Comparison of ENCODE assay signal across 1 cellular context in the genomic region with DNA sequence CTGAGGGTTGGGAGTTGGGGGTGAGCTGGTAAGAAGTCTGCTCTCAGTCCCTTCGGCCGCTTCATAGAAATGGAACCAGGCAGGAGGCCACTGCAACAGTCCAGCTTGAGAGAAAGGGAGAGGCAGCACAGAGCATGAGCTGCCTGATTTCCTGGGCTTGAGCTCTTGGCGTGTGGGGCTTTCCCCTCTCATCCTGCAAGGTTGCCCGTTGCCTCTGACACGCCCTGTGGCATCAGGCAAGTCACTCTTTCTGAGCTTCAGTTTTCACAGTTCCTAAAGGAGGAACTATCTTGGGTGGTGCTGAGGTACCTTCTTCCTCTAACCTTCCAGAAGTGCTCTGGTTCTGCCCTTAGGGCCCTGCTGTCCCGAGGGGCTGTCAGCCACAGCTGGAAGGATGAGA.
TF ChIP-seq lines count a peak whose summit lies in the region.

No MANE protein-coding gene starts in this region.

TF ChIP-seq in K562, 482 proteins besides CTCF, POLR2A, EP300 and RAD21:
- TF ChIP-seq L3MBTL2 (IDR thresholded peaks at IDR 0.05) (no peak), ZKSCAN3 (CRISPR knock-in tag; IDR thresholded peaks at IDR 0.05) (no peak), NONO (IDR thresholded peaks at IDR 0.05; ENCODE audit: low read depth in 2 of 2, low read length in 1 of 2) (no peak), ID3 (CRISPR knock-in tag; IDR thresholded peaks at IDR 0.05) (no peak), ID3 (tag; IDR thresholded peaks at IDR 0.05) (no peak), RBM14 (IDR thresholded peaks at IDR 0.05; ENCODE audit: borderline replicate concordance, insufficient read depth, low read depth, low read length) (no peak)
- TF ChIP-seq, protein P1, sequence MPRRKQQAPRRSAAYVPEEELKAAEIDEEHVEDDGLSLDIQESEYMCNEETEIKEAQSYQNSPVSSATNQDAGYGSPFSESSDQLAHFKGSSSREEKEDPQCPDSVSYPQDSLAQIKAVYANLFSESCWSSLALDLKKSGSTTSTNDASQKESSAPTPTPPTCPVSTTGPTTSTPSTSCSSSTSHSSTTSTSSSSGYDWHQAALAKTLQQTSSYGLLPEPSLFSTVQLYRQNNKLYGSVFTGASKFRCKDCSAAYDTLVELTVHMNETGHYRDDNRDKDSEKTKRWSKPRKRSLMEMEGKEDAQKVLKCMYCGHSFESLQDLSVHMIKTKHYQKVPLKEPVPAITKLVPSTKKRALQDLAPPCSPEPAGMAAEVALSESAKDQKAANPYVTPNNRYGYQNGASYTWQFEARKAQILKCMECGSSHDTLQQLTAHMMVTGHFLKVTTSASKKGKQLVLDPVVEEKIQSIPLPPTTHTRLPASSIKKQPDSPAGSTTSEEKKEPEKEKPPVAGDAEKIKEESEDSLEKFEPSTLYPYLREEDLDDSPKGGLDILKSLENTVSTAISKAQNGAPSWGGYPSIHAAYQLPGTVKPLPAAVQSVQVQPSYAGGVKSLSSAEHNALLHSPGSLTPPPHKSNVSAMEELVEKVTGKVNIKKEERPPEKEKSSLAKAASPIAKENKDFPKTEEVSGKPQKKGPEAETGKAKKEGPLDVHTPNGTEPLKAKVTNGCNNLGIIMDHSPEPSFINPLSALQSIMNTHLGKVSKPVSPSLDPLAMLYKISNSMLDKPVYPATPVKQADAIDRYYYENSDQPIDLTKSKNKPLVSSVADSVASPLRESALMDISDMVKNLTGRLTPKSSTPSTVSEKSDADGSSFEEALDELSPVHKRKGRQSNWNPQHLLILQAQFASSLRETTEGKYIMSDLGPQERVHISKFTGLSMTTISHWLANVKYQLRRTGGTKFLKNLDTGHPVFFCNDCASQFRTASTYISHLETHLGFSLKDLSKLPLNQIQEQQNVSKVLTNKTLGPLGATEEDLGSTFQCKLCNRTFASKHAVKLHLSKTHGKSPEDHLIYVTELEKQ (CRISPR knock-in tag; IDR thresholded peaks at IDR 0.05): no peak
TF ChIP-seq in K562: peak in this region for 0.
